Comparison of ENCODE assay signal across 15 cellular contexts in the genomic region with DNA sequence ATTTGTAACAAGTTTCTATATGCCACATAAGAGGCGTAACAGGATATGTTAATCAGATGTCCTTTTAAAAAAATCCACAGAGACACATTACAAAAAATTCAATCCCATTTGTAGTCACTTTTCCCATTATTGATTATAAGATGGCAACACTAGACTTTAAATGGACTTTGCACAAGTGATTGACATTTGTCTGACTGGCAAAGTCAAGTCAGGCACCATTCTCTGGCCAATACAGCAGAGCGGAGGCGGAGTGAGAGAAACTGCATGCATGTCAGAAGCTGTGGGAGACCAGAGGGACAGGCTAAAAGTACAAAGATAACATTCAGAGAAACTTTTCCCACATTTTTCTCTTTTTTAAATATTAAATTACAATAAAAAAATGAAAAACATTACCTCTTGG. TPM values are rescaled to one million over a fixed set of nuclear protein-coding genes. Genes with fewer than 3 reads are reported as not detected.
DNase-seq lines count a peak whose midpoint lies in the region; TF ChIP-seq lines count a peak whose summit lies in the region.
"Had no signal": no experiment of that assay in that cellular context is flagged by ENCODE, and none has a peak within 500 bp of the region (broad histone marks: within the 10 kb centered on the region; RNA-seq: fewer than 3 reads in every experiment).

No MANE protein-coding gene starts in this region.

- no peak for TF ChIP-seq EP300 in SK-N-SH (IDR thresholded peaks at IDR 0.05; ENCODE audit: borderline replicate concordance in 1 of 2, low read depth in 1 of 2, low read length in 1 of 2)

- TF ChIP-seq CTCF in SK-N-SH (IDR thresholded peaks at IDR 0.05) (no peak), fibroblast of pulmonary artery (IDR thresholded peaks at IDR 0.05; ENCODE audit: low read length, missing control alignments) (no peak), osteocyte (IDR thresholded peaks at IDR 0.05) (no peak)

- CTCF ChIA-PET in SK-N-SH (lab: Yijun Ruan, JAX) = interaction anchor here (0.8 kb wide), 1 partner anchor 354 kb away, joined by 3 read pairs; no protein-coding TSS in a partner anchor

- no peaks in the 10 kb centered on the region for H3K36me3 ChIP-seq in SK-N-SH (replicated peaks in 1 of 2; ENCODE audit: control insufficient read depth in 1 of 2, insufficient read depth in 2 of 2, low read length in 1 of 2)

- POLR2A ChIA-PET in SK-N-SH (lab: Yijun Ruan, JAX) = no interaction called here

- no peaks in the 10 kb centered on the region for H3K27me3 ChIP-seq in SK-N-SH (ENCODE audit: insufficient read depth)

- H3K4me3 ChIP-seq in SK-N-SH (ENCODE audit: low read depth in 2 of 2, low read length in 1 of 2) = no peak overlapping the region
- no peak overlapping the region for H3K4me3 ChIP-seq in fibroblast of pulmonary artery (replicated peaks; ENCODE audit: low read depth, low read length)

- no peak overlapping the region for H3K4me3 Mint-ChIP-seq in osteocyte (ENCODE audit: unreplicated experiment)
- H3K4me3 Mint-ChIP-seq: H9, IgD-negative memory B cell had no signal

- H3K9ac ChIP-seq in SK-N-SH = no peak overlapping the region

- H3K27me3 Mint-ChIP-seq in osteocyte (ENCODE audit: unreplicated experiment) = no peaks in the 10 kb centered on the region

- no peaks in the 10 kb centered on the region for H3K36me3 Mint-ChIP-seq in osteocyte (ENCODE audit: unreplicated experiment)

- peaks cover 5 to 6% of the 10 kb centered on the region in 2 experiments; a peak in 3 of 4 replicates for H3K4me1 ChIP-seq in SK-N-SH (ENCODE audit: control insufficient read depth in 1 of 2, insufficient read depth in 2 of 2, low read depth in 1 of 2, low read length in 1 of 2)
- H3K4me1 ChIP-seq: Caco-2 had no signal

- peak; percentile 7 for DNase-seq in EH (ENCODE audit: low read depth)
- DNase-seq in SK-N-SH = no peak
- peak; percentile 1 for DNase-seq in fibroblast of pulmonary artery (ENCODE audit: low read depth)
- DNase-seq in osteocyte (ENCODE audit: extremely low spot score, unreplicated experiment) = no peak
- no peak for DNase-seq in NCI-H2196 treated with DMSO at 0.1 percent for 48 hours (lab: John Stamatoyannopoulos, UW; ENCODE audit: unreplicated experiment)
- no peak for DNase-seq in activated T-cell treated with anti-CD3 and anti-CD28 coated beads, Interleukin-2, amount 50 U/mL, for 1 hour
- DNase-seq in anterior cingulate cortex (lab: John Stamatoyannopoulos, UW) = no peak
- DNase-seq: Caco-2, H9, NCI-H1417 treated with DMSO at 0.1 percent for 48 hours, NCI-H2029, NCI-H526, OCI-M1, RPMI8226 had no signal

- peak overlapping the region; percentile 42; the same call in 1 of the 2 replicates for H3K4me2 ChIP-seq in SK-N-SH

- H4K20me1 ChIP-seq in SK-N-SH (ENCODE audit: insufficient read depth) = no peaks in the 10 kb centered on the region

- peaks cover 20% of the 10 kb centered on the region for H3K4me1 Mint-ChIP-seq in osteocyte (ENCODE audit: unreplicated experiment)
- H3K4me1 Mint-ChIP-seq: IgD-negative memory B cell had no signal

- TF ChIP-seq RAD21 in SK-N-SH (IDR thresholded peaks at IDR 0.05; ENCODE audit: low read length) = no peak

- no peaks in the 10 kb centered on the region for H3K9me2 ChIP-seq in SK-N-SH

- peaks cover 3% of the 10 kb centered on the region for H3F3A ChIP-seq in SK-N-SH (replicated peaks; ENCODE audit: insufficient read depth)

- no peaks in the 10 kb centered on the region for H3K9me3 Mint-ChIP-seq in osteocyte (ENCODE audit: unreplicated experiment)

- H3K9me3 ChIP-seq in SK-N-SH = no peaks in the 10 kb centered on the region
- H3K9me3 ChIP-seq: Caco-2 had no signal

- H3K79me2 ChIP-seq in SK-N-SH (ENCODE audit: insufficient read depth) = no peaks in the 10 kb centered on the region

- peak overlapping the region in 1 of 2 experiments; percentile 68; a peak in 2 of 4 replicates for H3K27ac ChIP-seq in SK-N-SH (ENCODE audit: low read depth in 2 of 2, low read length in 1 of 2)

- peak overlapping the region; percentile 48 for H3K27ac Mint-ChIP-seq in osteocyte (ENCODE audit: unreplicated experiment)
- H3K27ac Mint-ChIP-seq: H9, IgD-negative memory B cell had no signal

- 94% methylated on average over 3 of the region's 3 CpGs for WGBS in SK-N-SH (ENCODE audit: low lambda C conversion rate)

- no peak overlapping the region; the same call in 1 of the 2 replicates for H2AFZ ChIP-seq in SK-N-SH (ENCODE audit: low read depth)

TF ChIP-seq in SK-N-SH, 30 proteins besides CTCF, POLR2A, EP300 and RAD21:
- TF ChIP-seq FOSL2 (IDR thresholded peaks at IDR 0.05; ENCODE audit: borderline replicate concordance, low read depth) (no peak), CHD2 (IDR thresholded peaks at IDR 0.05; ENCODE audit: low read length, partially characterized antibody) (no peak), MAX (IDR thresholded peaks at IDR 0.05; ENCODE audit: low read depth) (no peak), NRF1 (IDR thresholded peaks at IDR 0.05; ENCODE audit: low read depth, low read length) (no peak), RFX5 (IDR thresholded peaks at IDR 0.05; ENCODE audit: low read length) (no peak)
TF ChIP-seq in SK-N-SH: peak in this region for 0.

RNA-seq across cellular contexts. Expression of gene RGS5, which starts 28.1 kb away (rescaled TPM):
- 260 and 290 TPM in 2 replicates for polyA plus RNA-seq in SK-N-SH (2012; rRNA removed)
- 353 and 366 TPM in 2 replicates for polyA plus RNA-seq in SK-N-SH (2012; cell fraction: cytosol; rRNA removed)
- 151 and 170 TPM in 2 replicates for polyA plus RNA-seq in SK-N-SH (2012; cell fraction: nucleus; rRNA removed)
- 155 and 187 TPM in 2 replicates for total RNA-seq in osteocyte

Comparison
In these comparisons a context has a peak if more than half of its experiments do, and no peak if none do; other contexts are left out.
1. DNase-seq: peak in EH (single experiment) and fibroblast of pulmonary artery (single experiment); none in SK-N-SH (single experiment), osteocyte (single experiment), NCI-H2196 treated with DMSO at 0.1 percent for 48 hours (single experiment), activated T-cell treated with anti-CD3 and anti-CD28 coated beads, Interleukin-2, amount 50 U/mL, for 1 hour (single experiment) and anterior cingulate cortex (0 of 58).